8 cellular contexts compared by ENCODE assay signal in genomic region chr13:48505597-48506091, GRCh38. TPM values are rescaled to one million over a fixed set of nuclear protein-coding genes. Genes with fewer than 3 reads are reported as not detected.
DNase-seq lines count a peak whose midpoint lies in the region; ATAC-seq and TF ChIP-seq lines count a peak whose summit lies in the region.

No MANE protein-coding gene starts in this region.

- no peaks in the 10 kb centered on the region for H3K9me3 Mint-ChIP-seq in activated naive CD4-positive, alpha-beta T cell treated with anti-CD3 and anti-CD28 coated beads, Interleukin-2, amount 50 U/mL, for 24 hours

- no peaks in the 10 kb centered on the region for H3K36me3 Mint-ChIP-seq in activated naive CD4-positive, alpha-beta T cell treated with anti-CD3 and anti-CD28 coated beads, Interleukin-2, amount 50 U/mL, for 24 hours

- TF ChIP-seq CTCF in NB4 (IDR thresholded peaks at IDR 0.05; ENCODE audit: low read depth, low read length): no peak

- H3K27me3 Mint-ChIP-seq in activated naive CD4-positive, alpha-beta T cell treated with anti-CD3 and anti-CD28 coated beads, Interleukin-2, amount 50 U/mL, for 24 hours: no peaks in the 10 kb centered on the region

- peaks cover 78% of the 10 kb centered on the region for H3K4me1 Mint-ChIP-seq in activated naive CD4-positive, alpha-beta T cell treated with anti-CD3 and anti-CD28 coated beads, Interleukin-2, amount 50 U/mL, for 24 hours

- peak; percentile 77 for ATAC-seq in GM18511 (IDR thresholded peaks at IDR 0.05; ENCODE audit: unreplicated experiment)
- ATAC-seq in HG02588 (IDR thresholded peaks at IDR 0.05; ENCODE audit: unreplicated experiment): peak; percentile 51
- ATAC-seq in esophagus mucosa: no peak

- peak overlapping the region; percentile 78 for H3K4me3 Mint-ChIP-seq in activated naive CD4-positive, alpha-beta T cell treated with anti-CD3 and anti-CD28 coated beads, Interleukin-2, amount 50 U/mL, for 24 hours

- no peak overlapping the region for H3K4me3 ChIP-seq in NB4 (ENCODE audit: low read depth, low read length)

- H3K27ac Mint-ChIP-seq in activated naive CD4-positive, alpha-beta T cell treated with anti-CD3 and anti-CD28 coated beads, Interleukin-2, amount 50 U/mL, for 24 hours: peak overlapping the region; percentile 96

- TF ChIP-seq POLR2A in NB4 (IDR thresholded peaks at IDR 0.05; ENCODE audit: extremely low read depth, insufficient read length): no peak

- peak; percentile 81 for DNase-seq in NB4 (ENCODE audit: low read depth)
- DNase-seq in medulla oblongata (ENCODE audit: extremely low spot score): peak; percentile 85
- peak; percentile 63 for DNase-seq in ureter (ENCODE audit: low spot score)
- DNase-seq in HCEC 1CT: no peak

RNA-seq across cellular contexts. Expression of gene RCBTB2, which starts 27.2 kb away (rescaled TPM):
- total RNA-seq in ureter (11.5 TPM), esophagus mucosa (10.3 TPM)
